Comparison of ENCODE assay signal across 8 cellular contexts in genomic region chr19:6360857-6361216, GRCh38. TPM values are rescaled to one million over a fixed set of nuclear protein-coding genes. Genes with fewer than 3 reads are reported as not detected.
DNase-seq lines count a peak whose midpoint lies in the region; ATAC-seq and TF ChIP-seq lines count a peak whose summit lies in the region.
"Not testable (repeated sequence)": the region's sequence is repeated elsewhere in the genome, so short reads cannot be mapped to it uniquely, and the experiment has no call there.

No MANE protein-coding gene starts in this region.

- no CpG with 5 or more reads among the region's 10 CpGs for WGBS in H9 (ENCODE audit: extremely low coverage, insufficient read length, low lambda C conversion rate)
- 94% methylated on average over 10 of the region's 10 CpGs for WGBS in smooth muscle cell (ENCODE audit: low lambda C conversion rate)

- peaks cover 4 to 11% of the 10 kb centered on the region in 2 experiments; a peak in 3 of 4 replicates for H3K4me1 Mint-ChIP-seq in H9
- not testable (repeated sequence) for H3K4me1 Mint-ChIP-seq in activated T-helper 17 cell treated with anti-CD3 and anti-CD28 coated beads, Interleukin-2, amount 50 U/mL, for 72 hours
- H3K4me1 Mint-ChIP-seq in naive thymus-derived CD8-positive, alpha-beta T cell = peaks cover 16 to 36% (median 22%) of the 10 kb centered on the region in 4 donors

- not testable (repeated sequence) for H2BK12ac ChIP-seq in H9 (ENCODE audit: insufficient read length, low read depth, low read length)

- not testable (repeated sequence) for H3K14ac ChIP-seq in H9 (ENCODE audit: insufficient read depth, low read length)

- H3K23me2 ChIP-seq in H9 (ENCODE audit: insufficient read length, low read depth, low read length, poor library complexity, severe bottlenecking) = not testable (repeated sequence)

- H4K8ac ChIP-seq in H9 (replicated peaks; ENCODE audit: insufficient read length, low read depth, low read length) = not testable (repeated sequence)

- H3K27me3 Mint-ChIP-seq in H9 (ENCODE audit: low read depth); activated T-helper 17 cell treated with anti-CD3 and anti-CD28 coated beads, Interleukin-2, amount 50 U/mL, for 72 hours; naive thymus-derived CD8-positive, alpha-beta T cell: not testable (repeated sequence)

- H3F3A ChIP-seq in smooth muscle cell (ENCODE audit: low read depth) = not testable (repeated sequence)

- not testable (repeated sequence) for H3K9me3 ChIP-seq in H9 (ENCODE audit: control insufficient read depth, low read depth, low read length); Peyer's patch; colonic mucosa; right atrium auricular region; smooth muscle cell (replicated peaks; ENCODE audit: low read depth)

- H3K18ac ChIP-seq in H9 (ENCODE audit: insufficient read length, low read depth, low read length) = not testable (repeated sequence)

- not testable (repeated sequence) for H3K27ac ChIP-seq in H9 (ENCODE audit: insufficient read length, low read depth, low read length); colonic mucosa; smooth muscle cell (ENCODE audit: low read depth)
- H3K27ac ChIP-seq in Peyer's patch (peak overlapping the region in 3 of 4 donors; percentile 75 to 92 (median 87)), right atrium auricular region (peak overlapping the region in 1 of 2 donors; percentile 94)

- H2AFZ ChIP-seq in H9 (ENCODE audit: low read length) = not testable (repeated sequence)
- peak overlapping the region; percentile 92 for H2AFZ ChIP-seq in smooth muscle cell (ENCODE audit: low read depth)

- H3K27ac Mint-ChIP-seq in H9 = not testable (repeated sequence)
- H3K27ac Mint-ChIP-seq in activated T-helper 17 cell treated with anti-CD3 and anti-CD28 coated beads, Interleukin-2, amount 50 U/mL, for 72 hours = peak overlapping the region; percentile 88
- peak overlapping the region in 8 of 10 donors; percentile 86 to 98 (median 96) for H3K27ac Mint-ChIP-seq in naive thymus-derived CD8-positive, alpha-beta T cell

- not testable (repeated sequence) for H3K79me1 ChIP-seq in H9 (ENCODE audit: insufficient read depth, low read depth, low read length, poor library complexity, severe bottlenecking)

- not testable (repeated sequence) for TF ChIP-seq POLR2A in Peyer's patch (IDR thresholded peaks at IDR 0.05)

- intact Hi-C loops in colonic mucosa (cut with DNase I) = not testable (repeated sequence)

- H4K20me1 ChIP-seq in H9 (ENCODE audit: control insufficient read depth, insufficient read depth, insufficient read length); smooth muscle cell (ENCODE audit: low read depth): not testable (repeated sequence)

- H2BK20ac ChIP-seq in H9 (ENCODE audit: low read depth, low read length, poor library complexity, severe bottlenecking) = not testable (repeated sequence)

- not testable (repeated sequence) for H3K4me1 ChIP-seq in H9 (ENCODE audit: insufficient read depth, low read length); colonic mucosa; smooth muscle cell (ENCODE audit: low read depth)
- H3K4me1 ChIP-seq in Peyer's patch (peaks cover 0 to 13% (median 4%) of the 10 kb centered on the region in 4 donors), right atrium auricular region (peaks cover 0 to 11% of the 10 kb centered on the region in 2 donors)

- H3K56ac ChIP-seq in H9 (ENCODE audit: insufficient read length, low read depth, low read length) = not testable (repeated sequence)

- H3K4me2 ChIP-seq in H9 (ENCODE audit: insufficient read depth, insufficient read length, low read length) = peak overlapping the region; percentile 70
- H3K4me2 ChIP-seq in smooth muscle cell = peak overlapping the region; percentile 91

- H3K23ac ChIP-seq in H9 (ENCODE audit: insufficient read length, low read depth, low read length) = not testable (repeated sequence)

- not testable (repeated sequence) for H4K5ac ChIP-seq in H9 (ENCODE audit: insufficient read length, low read depth, low read length)

- peak overlapping the region; percentile 84 to 93 for H3K4me3 Mint-ChIP-seq in H9
- peak overlapping the region; percentile 87 for H3K4me3 Mint-ChIP-seq in activated T-helper 17 cell treated with anti-CD3 and anti-CD28 coated beads, Interleukin-2, amount 50 U/mL, for 72 hours
- H3K4me3 Mint-ChIP-seq in naive thymus-derived CD8-positive, alpha-beta T cell = peak overlapping the region; percentile 91 to 100 (median 97)

- H3K4me3 ChIP-seq in AG04449 (ENCODE audit: low read depth, low read length) (peak overlapping the region; percentile 77), Peyer's patch (peak overlapping the region; percentile 52 to 100 (median 92)), colonic mucosa (peak overlapping the region; percentile 98), right atrium auricular region (peak overlapping the region; percentile 83 to 99), smooth muscle cell (peak overlapping the region; percentile 81)

- H3K36me3 ChIP-seq in Peyer's patch (peaks cover 0 to 19% (median 0%) of the 10 kb centered on the region in 3 donors), right atrium auricular region (peaks cover 18% of the 10 kb centered on the region)
- not testable (repeated sequence) for H3K36me3 ChIP-seq in colonic mucosa; smooth muscle cell (ENCODE audit: low read depth)

- ATAC-seq in activated T-helper 17 cell treated with anti-CD3 and anti-CD28 coated beads, Interleukin-2, amount 50 U/mL, for 72 hours (replicated peaks); naive thymus-derived CD8-positive, alpha-beta T cell: not testable (repeated sequence)

- peaks cover 13 to 22% (median 18%) of the 10 kb centered on the region in 3 experiments for H3K36me3 Mint-ChIP-seq in H9 (ENCODE audit: insufficient read depth in 1 of 3, low read depth in 3 of 3)
- H3K36me3 Mint-ChIP-seq in activated T-helper 17 cell treated with anti-CD3 and anti-CD28 coated beads, Interleukin-2, amount 50 U/mL, for 72 hours (ENCODE audit: low read depth) = peaks cover 43% of the 10 kb centered on the region
- H3K36me3 Mint-ChIP-seq in naive thymus-derived CD8-positive, alpha-beta T cell = peaks cover 0 to 37% (median 3%) of the 10 kb centered on the region in 3 donors

- not testable (repeated sequence) for H3K9me3 Mint-ChIP-seq in H9; activated T-helper 17 cell treated with anti-CD3 and anti-CD28 coated beads, Interleukin-2, amount 50 U/mL, for 72 hours; naive thymus-derived CD8-positive, alpha-beta T cell

- not testable (repeated sequence) for H2BK15ac ChIP-seq in H9 (ENCODE audit: low read depth, low read length)

- not testable (repeated sequence) for TF ChIP-seq CTCF in AG04449 (IDR thresholded peaks at IDR 0.05; ENCODE audit: insufficient read depth, low read length, missing control alignments); H9 (conservative IDR thresholded peaks at IDR 0.05); Peyer's patch (IDR thresholded peaks at IDR 0.05); colonic mucosa (IDR thresholded peaks at IDR 0.05); right atrium auricular region (IDR thresholded peaks at IDR 0.05); smooth muscle cell (IDR thresholded peaks at IDR 0.05; ENCODE audit: borderline replicate concordance, insufficient read depth, poor library complexity, severe bottlenecking)

- POLR2A ChIA-PET in AG04449 (lab: Yijun Ruan, JAX) = interaction anchor here (0.6 to 1.9 kb wide), 3 partner anchors 10 to 332 kb away, joined by 3 to 17 read pairs (median 4); partner anchors contain the start of gene ALKBH7
- POLR2A ChIA-PET in naive thymus-derived CD8-positive, alpha-beta T cell (lab: Charles Lee) = interaction anchor here (0.6 to 5.2 kb wide), 10 partner anchors 12 to 708 kb away, joined by 3 to 83 read pairs (median 4); partner anchors contain the start of genes ALKBH7, DENND1C, GTF2F1 and KHSRP

- not testable (repeated sequence) for H2BK5ac ChIP-seq in H9 (ENCODE audit: insufficient read length, low read length)

- H2AK5ac ChIP-seq in H9 (ENCODE audit: insufficient read length, low read length) = not testable (repeated sequence)

- not testable (repeated sequence) for H3T11ph ChIP-seq in H9 (ENCODE audit: low read length)

- H2BK120ac ChIP-seq in H9 (ENCODE audit: low read depth, low read length, poor library complexity, severe bottlenecking) = not testable (repeated sequence)

- H3K4ac ChIP-seq in H9 (ENCODE audit: low read depth, low read length) = not testable (repeated sequence)

- not testable (repeated sequence) for H3K9ac ChIP-seq in H9 (ENCODE audit: extremely low read depth, insufficient read length, low read length); colonic mucosa (ENCODE audit: low read depth in 2 of 2, low read length in 2 of 2)
- peak overlapping the region; percentile 56 for H3K9ac ChIP-seq in smooth muscle cell (ENCODE audit: low read depth)

- not testable (repeated sequence) for H3K79me2 ChIP-seq in H9 (ENCODE audit: insufficient read depth, low read length)
- H3K79me2 ChIP-seq in smooth muscle cell (ENCODE audit: low read depth) = peaks cover 12% of the 10 kb centered on the region

- not testable (repeated sequence) for H3K27me3 ChIP-seq in H9 (ENCODE audit: insufficient read depth, low read length); Peyer's patch; colonic mucosa; right atrium auricular region; smooth muscle cell (ENCODE audit: low read depth)

- DNase-seq in AG04449 (ENCODE audit: low read depth, low spot score); H9; Peyer's patch; colonic mucosa; right atrium auricular region (ENCODE audit: low spot score); naive thymus-derived CD8-positive, alpha-beta T cell; smooth muscle cell (lab: John Stamatoyannopoulos, UW; ENCODE audit: unreplicated experiment): not testable (repeated sequence)

- CTCF ChIA-PET in AG04449 (lab: Yijun Ruan, JAX) = interaction anchor here (1.4 to 2.0 kb wide), 4 partner anchors 8 to 374 kb away, joined by 4 to 8 read pairs (median 6); no protein-coding TSS in a partner anchor

- H4K91ac ChIP-seq in H9 (ENCODE audit: insufficient read length, low read depth, low read length) = not testable (repeated sequence)

RNA-seq across cellular contexts. Expression of gene CLPP, which starts 0.5 kb away (rescaled TPM):
- 91.6 and 94.3 TPM in 2 replicates for total RNA-seq in H9 (2021)
- total RNA-seq in Peyer's patch = 10 to 100 TPM; 62.9 to 79.9 (median 69.8) TPM
- total RNA-seq in activated T-helper 17 cell treated with anti-CD3 and anti-CD28 coated beads, Interleukin-2, amount 50 U/mL, for 72 hours = 100 to 1,000 TPM; 153 to 217 TPM
- total RNA-seq in colonic mucosa = 100 to 1,000 TPM in 1 of 2 donors, 10 to 100 TPM in 1; 70.0 to 122 TPM
- total RNA-seq in right atrium auricular region = 100 to 1,000 TPM in 1 of 2 donors, 10 to 100 TPM in 1; 83.7 to 104 TPM
- total RNA-seq in naive thymus-derived CD8-positive, alpha-beta T cell = 10 to 100 TPM; 73.0 to 74.4 TPM
- 100 to 1,000 TPM; 142 to 197 (median 148) TPM for polyA plus RNA-seq in naive thymus-derived CD8-positive, alpha-beta T cell
- total RNA-seq in smooth muscle cell = 59.1 and 85.9 TPM in 2 replicates
- 117 and 118 TPM in 2 replicates for polyA plus RNA-seq in smooth muscle cell

RNA-seq across cellular contexts. Expression of gene ALKBH7, which starts 11.8 kb away (rescaled TPM):
- total RNA-seq in H9 (2021) (81.6 and 85.7 TPM in 2 replicates), Peyer's patch (100 to 1,000 TPM in 2 of 4 donors, 10 to 100 TPM in 2; 51.2 to 121 (median 108) TPM), colonic mucosa (100 to 1,000 TPM; 135 to 150 TPM), right atrium auricular region (10 to 100 TPM; 71.7 to 93.7 TPM), smooth muscle cell (34.4 and 38.2 TPM in 2 replicates)
- total RNA-seq in activated T-helper 17 cell treated with anti-CD3 and anti-CD28 coated beads, Interleukin-2, amount 50 U/mL, for 72 hours = 10 to 100 TPM; 41.1 to 69.7 TPM
- total RNA-seq in naive thymus-derived CD8-positive, alpha-beta T cell = 10 to 100 TPM; 73.7 TPM
- 100 to 1,000 TPM; 130 to 162 (median 144) TPM for polyA plus RNA-seq in naive thymus-derived CD8-positive, alpha-beta T cell
- 100 and 103 TPM in 2 replicates for polyA plus RNA-seq in smooth muscle cell

RNA-seq across cellular contexts. Expression of gene PSPN, which starts 14.9 kb away (rescaled TPM):
- total RNA-seq in H9 (2021) (2.1 and 2.4 TPM in 2 replicates), Peyer's patch (1 to 10 TPM in 3 of 4 donors, under 1 TPM in 1; 0.83 to 5.2 (median 2.2) TPM), colonic mucosa (1 to 10 TPM; 1.7 to 6.0 TPM), right atrium auricular region (under 1 TPM; 0.82 to 0.98 TPM), smooth muscle cell (0.67 and 1.2 TPM in 2 replicates)
- total RNA-seq in activated T-helper 17 cell treated with anti-CD3 and anti-CD28 coated beads, Interleukin-2, amount 50 U/mL, for 72 hours = 1 to 10 TPM; 1.9 to 2.8 TPM
- total RNA-seq in naive thymus-derived CD8-positive, alpha-beta T cell = 1 to 10 TPM; 3.3 to 3.7 TPM
- 1 to 10 TPM in 2 of 3 donors, under 1 TPM in 1; 0.50 to 1.2 (median 1.1) TPM for polyA plus RNA-seq in naive thymus-derived CD8-positive, alpha-beta T cell
- 2.0 and 2.1 TPM in 2 replicates for polyA plus RNA-seq in smooth muscle cell

RNA-seq across cellular contexts. Expression of gene ACER1, which starts 27.4 kb away (rescaled TPM):
- total RNA-seq in H9 (2021) = not detected in 2 replicates
- under 1 TPM in 1 of 4 donors, not detected in 3; 0.67 TPM for total RNA-seq in Peyer's patch
- not detected for total RNA-seq in activated T-helper 17 cell treated with anti-CD3 and anti-CD28 coated beads, Interleukin-2, amount 50 U/mL, for 72 hours
- not detected for total RNA-seq in colonic mucosa
- under 1 TPM in 1 of 2 donors, not detected in 1; 0.24 TPM for total RNA-seq in right atrium auricular region
- 1 to 10 TPM in 1 of 2 experiments, under 1 TPM in 1; 0.91 to 1.1 TPM for total RNA-seq in naive thymus-derived CD8-positive, alpha-beta T cell
- 1 to 10 TPM; 1.4 to 2.6 (median 2.3) TPM for polyA plus RNA-seq in naive thymus-derived CD8-positive, alpha-beta T cell
- 0.09 TPM in 1 of 2 replicates, not detected in the other for total RNA-seq in smooth muscle cell
- not detected in 2 replicates for polyA plus RNA-seq in smooth muscle cell

RNA-seq across cellular contexts. Expression of gene GTF2F1, which starts 32.1 kb away (rescaled TPM):
- 61.2 and 67.2 TPM in 2 replicates for total RNA-seq in H9 (2021)
- 10 to 100 TPM; 36.3 to 97.4 (median 54.0) TPM for total RNA-seq in Peyer's patch
- 10 to 100 TPM; 53.8 to 56.1 TPM for total RNA-seq in activated T-helper 17 cell treated with anti-CD3 and anti-CD28 coated beads, Interleukin-2, amount 50 U/mL, for 72 hours
- total RNA-seq in colonic mucosa = 10 to 100 TPM; 58.2 to 73.6 TPM
- 10 to 100 TPM; 23.7 to 33.0 TPM for total RNA-seq in right atrium auricular region
- 10 to 100 TPM; 54.1 to 64.8 TPM for total RNA-seq in naive thymus-derived CD8-positive, alpha-beta T cell
- polyA plus RNA-seq in naive thymus-derived CD8-positive, alpha-beta T cell = 10 to 100 TPM; 16.3 to 30.1 (median 20.6) TPM
- 35.6 and 65.8 TPM in 2 replicates for total RNA-seq in smooth muscle cell
- 34.7 and 43.0 TPM in 2 replicates for polyA plus RNA-seq in smooth muscle cell
